ENCODE assay signal across 8 cellular contexts in the genomic region with DNA sequence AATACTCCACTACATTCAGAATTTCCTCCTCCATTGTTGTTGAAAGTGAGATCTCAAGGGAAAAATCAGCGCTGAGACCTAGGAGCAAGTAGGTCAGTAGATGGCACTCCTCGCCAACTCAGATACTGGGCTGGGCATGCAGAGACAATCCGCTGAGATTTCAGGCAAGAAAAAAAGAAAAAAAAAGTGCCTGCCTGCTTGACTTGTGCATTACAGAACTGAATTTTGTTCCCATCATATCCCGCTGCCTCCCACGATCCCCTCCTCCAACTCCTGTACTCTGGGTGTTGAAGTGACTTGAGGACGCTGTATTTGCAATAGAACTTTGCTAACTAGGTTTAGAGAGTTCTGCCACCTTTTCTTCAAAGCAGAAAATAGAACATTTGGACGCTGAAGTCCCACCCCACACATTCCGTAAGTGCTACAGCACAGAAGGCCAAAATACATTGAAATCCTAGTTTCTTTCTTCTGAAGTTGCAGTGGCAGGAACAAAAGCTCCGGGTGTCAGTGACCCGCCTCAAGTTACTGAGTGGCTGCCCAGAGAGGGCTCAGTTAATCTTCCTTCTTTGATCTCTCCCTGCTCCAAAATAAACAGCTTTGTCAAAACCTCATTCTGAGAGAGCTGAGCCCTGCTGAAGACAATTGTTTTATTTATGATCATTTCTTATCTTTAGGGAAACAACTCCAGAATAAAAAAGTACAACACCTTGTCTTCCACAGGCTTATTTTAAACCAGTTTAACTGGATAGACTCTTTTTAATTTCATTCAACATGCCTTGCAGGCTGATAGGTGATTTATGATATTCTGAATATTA.
DNase-seq lines count a peak whose midpoint lies in the region; ATAC-seq and TF ChIP-seq lines count a peak whose summit lies in the region.

No MANE protein-coding gene starts in this region.

- peak overlapping the region; percentile 77 for H3K27ac ChIP-seq in VCaP

- peak overlapping the region; percentile 36 for H3K4me3 ChIP-seq in choroid plexus epithelial cell (ENCODE audit: low read depth, low read length)

- peak; percentile 77 for DNase-seq in D341Med (ENCODE audit: low spot score)
- peak; percentile 68 for DNase-seq in NCI-H1436 (lab: John Stamatoyannopoulos, UW)
- DNase-seq in choroid plexus epithelial cell (ENCODE audit: low read depth): peak; percentile 91
- peak; percentile 90 for DNase-seq in kidney glomerular epithelial cell (lab: John Stamatoyannopoulos, UW)
- peak; percentile 26 to 31 for DNase-seq in stimulated activated CD4-positive, alpha-beta T cell treated with anti-CD3 and anti-CD28 coated beads, Interleukin-1b, Interleukin-23, amount 100 ng/mL, for 4 hours (ENCODE audit: low read depth in 2 of 2)
- no peak for DNase-seq in NCI-H187 treated with DMSO at 0.1 percent for 48 hours (lab: John Stamatoyannopoulos, UW)

- peak; percentile 61 for ATAC-seq in GM21723 (IDR thresholded peaks at IDR 0.05; ENCODE audit: unreplicated experiment)

- peak; percentile 97 for TF ChIP-seq CTCF in VCaP (conservative IDR thresholded peaks at IDR 0.05)
- TF ChIP-seq CTCF in choroid plexus epithelial cell (conservative IDR thresholded peaks at IDR 0.05; ENCODE audit: low read depth, low read length): peak; percentile 68
